ENCODE assay signal across 16 cellular contexts in genomic region chr20:53850318-53850717, GRCh38.
DNase-seq lines count a peak whose midpoint lies in the region; ATAC-seq and TF ChIP-seq lines count a peak whose summit lies in the region.
"Had no signal": no experiment of that assay in that cellular context is flagged by ENCODE, and none has a peak within 500 bp of the region (broad histone marks: within the 10 kb centered on the region; RNA-seq: fewer than 3 reads in every experiment).

No MANE protein-coding gene starts in this region.

- TF ChIP-seq CTCF in Panc1 (IDR thresholded peaks at IDR 0.05) (no peak), GM13976 (IDR thresholded peaks at IDR 0.05; ENCODE audit: borderline replicate concordance, control extremely low read depth, extremely low read depth, insufficient read depth, missing control alignments) (no peak)

- POLR2A ChIA-PET in Panc1 (lab: Charles Lee) = no interaction called here

- H3K27me3 ChIP-seq in Panc1 (ENCODE audit: control insufficient read depth, insufficient read depth, low read length) = no peaks in the 10 kb centered on the region
- H3K27me3 ChIP-seq: BLaER1 treated with 17β-estradiol and CSF1 and Interleukin-3, amounts not matched to agents 10 nM and 100 nM had no signal

- H3K4me3 ChIP-seq in Panc1 (ENCODE audit: low read depth in 2 of 2, low read length in 2 of 2) = no peak overlapping the region
- H3K4me3 ChIP-seq: BLaER1 treated with 17β-estradiol and CSF1 and Interleukin-3, amounts not matched to agents 10 nM and 100 nM; HAP-1 had no signal

- CTCF ChIA-PET in Panc1 (lab: Charles Lee) = no interaction called here

- H3K9me3 ChIP-seq in Panc1 (ENCODE audit: control insufficient read depth, insufficient read depth, low read depth, low read length) = no peaks in the 10 kb centered on the region
- H3K9me3 ChIP-seq: HAP-1 had no signal

- ATAC-seq in activated naive CD8-positive, alpha-beta T cell treated with anti-CD3 and anti-CD28 coated beads, Interleukin-2, amount 50 U/mL, for 24 hours = peak; percentile 40
- no peak for ATAC-seq in Panc1
- no peak for ATAC-seq in HG03039 (IDR thresholded peaks at IDR 0.05; ENCODE audit: unreplicated experiment)
- no peak for ATAC-seq in HG03342 (IDR thresholded peaks at IDR 0.05; ENCODE audit: unreplicated experiment)

- H3K27ac Mint-ChIP-seq in activated naive CD8-positive, alpha-beta T cell treated with anti-CD3 and anti-CD28 coated beads, Interleukin-2, amount 50 U/mL, for 24 hours = no peak overlapping the region
- H3K27ac Mint-ChIP-seq in activated naive CD8-positive, alpha-beta T cell treated with anti-CD3 and anti-CD28 coated beads for 36 hours = no peak overlapping the region
- H3K27ac Mint-ChIP-seq in dendritic cell treated with granulocyte-macrophage colony-stimulating factor and Interleukin-4, amounts not matched to agents 40 ng/mL and 50 ng/mL, for 4 days = peak overlapping the region; percentile 89
- H3K27ac Mint-ChIP-seq: CD4-positive, alpha-beta T cell had no signal

- H3K27me3 Mint-ChIP-seq in activated naive CD8-positive, alpha-beta T cell treated with anti-CD3 and anti-CD28 coated beads, Interleukin-2, amount 50 U/mL, for 24 hours = no peaks in the 10 kb centered on the region
- no peaks in the 10 kb centered on the region for H3K27me3 Mint-ChIP-seq in activated naive CD8-positive, alpha-beta T cell treated with anti-CD3 and anti-CD28 coated beads for 36 hours
- no peaks in the 10 kb centered on the region for H3K27me3 Mint-ChIP-seq in dendritic cell treated with granulocyte-macrophage colony-stimulating factor and Interleukin-4, amounts not matched to agents 40 ng/mL and 50 ng/mL, for 4 days
- H3K27me3 Mint-ChIP-seq: CD4-positive, alpha-beta T cell had no signal

- intact Hi-C loops in Panc1 (cut with micrococcal nuclease; ENCODE audit: unreplicated experiment) = no loop called here
- intact Hi-C loops in dendritic cell treated with granulocyte-macrophage colony-stimulating factor and Interleukin-4, amounts not matched to agents 40 ng/mL and 50 ng/mL, for 4 days (cut with micrococcal nuclease) = loop anchor here (10.0 kb wide), 1 partner anchor 276 kb away; no protein-coding TSS in a partner anchor

- DNase-seq in activated naive CD8-positive, alpha-beta T cell treated with anti-CD3 and anti-CD28 coated beads, Interleukin-2, amount 50 U/mL, for 24 hours = no peak
- DNase-seq in activated naive CD8-positive, alpha-beta T cell treated with anti-CD3 and anti-CD28 coated beads for 36 hours = no peak
- DNase-seq in Panc1 (ENCODE audit: low read depth, low spot score) (no peak), GM13976 (ENCODE audit: low spot score) (no peak)
- DNase-seq: 8988T; AML-193; Calu3; CD4-positive, alpha-beta T cell; DMS 273 treated with DMSO at 0.1 percent for 48 hours; KBM-7 had no signal

- peaks cover 45% of the 10 kb centered on the region for H3K4me1 Mint-ChIP-seq in activated naive CD8-positive, alpha-beta T cell treated with anti-CD3 and anti-CD28 coated beads, Interleukin-2, amount 50 U/mL, for 24 hours
- peaks cover 46% of the 10 kb centered on the region for H3K4me1 Mint-ChIP-seq in activated naive CD8-positive, alpha-beta T cell treated with anti-CD3 and anti-CD28 coated beads for 36 hours
- peaks cover 62% of the 10 kb centered on the region for H3K4me1 Mint-ChIP-seq in dendritic cell treated with granulocyte-macrophage colony-stimulating factor and Interleukin-4, amounts not matched to agents 40 ng/mL and 50 ng/mL, for 4 days (ENCODE audit: low read depth)

- H3K36me3 Mint-ChIP-seq in activated naive CD8-positive, alpha-beta T cell treated with anti-CD3 and anti-CD28 coated beads, Interleukin-2, amount 50 U/mL, for 24 hours (ENCODE audit: low read depth) = no peaks in the 10 kb centered on the region
- H3K36me3 Mint-ChIP-seq in activated naive CD8-positive, alpha-beta T cell treated with anti-CD3 and anti-CD28 coated beads for 36 hours = no peaks in the 10 kb centered on the region
- H3K36me3 Mint-ChIP-seq in dendritic cell treated with granulocyte-macrophage colony-stimulating factor and Interleukin-4, amounts not matched to agents 40 ng/mL and 50 ng/mL, for 4 days (ENCODE audit: low read depth) = no peaks in the 10 kb centered on the region

- H3K27ac ChIP-seq in Panc1 (ENCODE audit: low read length) = peak overlapping the region; percentile 83; the same call in 1 of the 2 replicates
- H3K27ac ChIP-seq: HL-60 had no signal

- no TSS peak for BruUV-seq in Panc1 (replicated peaks; lab: Mats Ljungman, UMichigan)

- no peaks in the 10 kb centered on the region for H3K9me3 Mint-ChIP-seq in activated naive CD8-positive, alpha-beta T cell treated with anti-CD3 and anti-CD28 coated beads, Interleukin-2, amount 50 U/mL, for 24 hours
- peaks cover 1% of the 10 kb centered on the region for H3K9me3 Mint-ChIP-seq in activated naive CD8-positive, alpha-beta T cell treated with anti-CD3 and anti-CD28 coated beads for 36 hours
- H3K9me3 Mint-ChIP-seq in dendritic cell treated with granulocyte-macrophage colony-stimulating factor and Interleukin-4, amounts not matched to agents 40 ng/mL and 50 ng/mL, for 4 days = no peaks in the 10 kb centered on the region
- H3K9me3 Mint-ChIP-seq: CD4-positive, alpha-beta T cell had no signal

- H3K4me1 ChIP-seq in Panc1 (ENCODE audit: control insufficient read depth, insufficient read depth, low read length) = peaks cover 7% of the 10 kb centered on the region

- no peaks in the 10 kb centered on the region for H3K36me3 ChIP-seq in Panc1 (ENCODE audit: control insufficient read depth, insufficient read depth, low read length)
- H3K36me3 ChIP-seq: BLaER1 treated with 17β-estradiol and CSF1 and Interleukin-3, amounts not matched to agents 10 nM and 100 nM; HAP-1 had no signal

- in situ Hi-C loops in Panc1 (cut with HindIII; ENCODE audit: low pct_unique_long_range_greater_than_20kb, low sequenced_read_pairs) = no loop called here
- in situ Hi-C loops in GM13976 (cut with MboI; ENCODE audit: low sequenced_read_pairs, unreplicated experiment) = no loop called here

- H3K4me3 Mint-ChIP-seq in activated naive CD8-positive, alpha-beta T cell treated with anti-CD3 and anti-CD28 coated beads, Interleukin-2, amount 50 U/mL, for 24 hours = no peak overlapping the region
- no peak overlapping the region for H3K4me3 Mint-ChIP-seq in activated naive CD8-positive, alpha-beta T cell treated with anti-CD3 and anti-CD28 coated beads for 36 hours
- H3K4me3 Mint-ChIP-seq in dendritic cell treated with granulocyte-macrophage colony-stimulating factor and Interleukin-4, amounts not matched to agents 40 ng/mL and 50 ng/mL, for 4 days = no peak overlapping the region
- H3K4me3 Mint-ChIP-seq: CD4-positive, alpha-beta T cell had no signal
